In the genomic region with DNA sequence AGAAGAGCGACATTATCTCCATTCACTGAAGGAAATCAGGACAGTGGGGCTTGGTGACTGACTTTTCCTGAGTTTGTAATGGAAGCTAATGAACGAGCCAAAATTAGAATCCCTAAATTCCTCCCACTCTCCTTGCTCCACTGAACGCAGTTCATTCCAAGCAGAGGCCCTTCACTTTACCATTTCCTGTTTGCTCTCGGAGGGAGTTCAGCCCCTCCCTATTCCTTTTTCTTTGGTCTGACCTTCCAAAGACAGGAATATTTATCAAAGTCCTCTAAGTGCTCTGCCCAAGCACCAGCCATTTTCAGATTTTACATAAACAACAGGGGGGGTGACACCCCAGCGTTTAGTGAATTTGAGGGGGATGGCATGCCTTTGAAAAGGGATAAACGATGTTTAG, we compare ENCODE assay signal across 18 cellular contexts. TPM values are rescaled to one million over a fixed set of nuclear protein-coding genes. Genes with fewer than 3 reads are reported as not detected.
DNase-seq lines count a peak whose midpoint lies in the region; ATAC-seq and TF ChIP-seq lines count a peak whose summit lies in the region.
"Had no signal": no experiment of that assay in that cellular context is flagged by ENCODE, and none has a peak within 500 bp of the region (broad histone marks: within the 10 kb centered on the region; RNA-seq: fewer than 3 reads in every experiment).

No MANE protein-coding gene starts in this region.

- peak; percentile 12 for DNase-seq in Daoy (ENCODE audit: low read depth)
- DNase-seq in IMR-90, result no peak
- peak; percentile 53 for DNase-seq in fibroblast of pulmonary artery (ENCODE audit: low read depth)
- DNase-seq in mesothelial cell of epicardium (ENCODE audit: low spot score in 2 of 2, unreplicated experiment in 2 of 2), result no peak
- DNase-seq in activated effector memory CD4-positive, alpha-beta T cell treated with Interleukin-2 at 50 U/mL for 16 hours, result no peak
- no peak for DNase-seq in vagina (ENCODE audit: extremely low spot score in 2 of 2)
- DNase-seq in Karpas-422, result no peak
- DNase-seq: activated CD8-positive, alpha-beta T cell treated with anti-CD3 and anti-CD28 coated beads, Interleukin-2, amount 10 ng/mL, durations not matched to agents 7 days and 5 days; AML-193; dermis blood vessel endothelial cell; DMS 273 treated with DMSO at 0.1 percent for 48 hours; stimulated activated CD4-positive, alpha-beta T cell treated with anti-CD3 and anti-CD28 coated beads, Interleukin-1b, Interleukin-23, amount 100 ng/mL, for 48 hours had no signal

- no peak overlapping the region for H2BK5ac ChIP-seq in IMR-90 (ENCODE audit: low read depth, low read length, poor library complexity, severe bottlenecking)

- no peaks in the 10 kb centered on the region for H3K79me2 ChIP-seq in Karpas-422 (ENCODE audit: low read length)

- TF ChIP-seq POLR2A in IMR-90 (IDR thresholded peaks at IDR 0.05; ENCODE audit: low read depth, low read length) (no peak), vagina (IDR thresholded peaks at IDR 0.05) (no peak)

- no peak for TF ChIP-seq CTCF in IMR-90 (conservative IDR thresholded peaks at IDR 0.05; ENCODE audit: low read depth, low read length)
- TF ChIP-seq CTCF in fibroblast of pulmonary artery (IDR thresholded peaks at IDR 0.05; ENCODE audit: low read length, missing control alignments), result no peak
- TF ChIP-seq CTCF in mesothelial cell of epicardium (IDR thresholded peaks at IDR 0.05; ENCODE audit: unreplicated experiment), result no peak
- no peak for TF ChIP-seq CTCF in vagina (IDR thresholded peaks at IDR 0.05)

- no peak overlapping the region for H3K23ac ChIP-seq in IMR-90 (ENCODE audit: low read depth, low read length)

- no peak for TF ChIP-seq RAD21 in IMR-90 (IDR thresholded peaks at IDR 0.05; ENCODE audit: low read length)

- H3K9ac ChIP-seq in IMR-90 (ENCODE audit: low read depth, low read length) (no peak overlapping the region), Karpas-422 (ENCODE audit: low read length) (no peak overlapping the region)

- no peak overlapping the region for H2AK9ac ChIP-seq in IMR-90 (replicated peaks; ENCODE audit: low read depth, low read length, poor library complexity)

- in situ Hi-C loops in IMR-90 (cut with MboI; ENCODE audit: low sequenced_read_pairs), result no loop called here

- dilution Hi-C loops in IMR-90 (cut with HindIII; ENCODE audit: low sequenced_read_pairs, unreplicated experiment), result no loop called here

- H3K27ac ChIP-seq in IMR-90 (ENCODE audit: insufficient read depth, low read length) (no peak overlapping the region), vagina (no peak overlapping the region), Karpas-422 (ENCODE audit: low read length) (no peak overlapping the region)
- H3K27ac ChIP-seq: prostate gland, suprapubic skin had no signal

- H2AFZ ChIP-seq in IMR-90 (replicated peaks; ENCODE audit: low read length, poor library complexity) (no peak overlapping the region), Karpas-422 (ENCODE audit: low read length) (no peak overlapping the region)

- H4K5ac ChIP-seq in IMR-90 (ENCODE audit: low read depth, low read length), result no peak overlapping the region

- 7% methylated on average over 2 of the region's 6 CpGs; no CpG with 5 or more reads in 1 of the 2 experiments for WGBS in IMR-90 (ENCODE audit: extremely low coverage in 2 of 2, insufficient read length in 1 of 2), 2 experiments

- no peak overlapping the region for H3K4me3 ChIP-seq in IMR-90 (ENCODE audit: insufficient read depth, low read depth, low read length)
- no peak overlapping the region for H3K4me3 ChIP-seq in fibroblast of pulmonary artery (replicated peaks; ENCODE audit: low read depth, low read length)
- no peak overlapping the region for H3K4me3 ChIP-seq in vagina
- no peak overlapping the region for H3K4me3 ChIP-seq in Karpas-422 (ENCODE audit: low read length)
- H3K4me3 ChIP-seq: prostate gland, suprapubic skin had no signal

- no peaks in the 10 kb centered on the region for H3K27me3 Mint-ChIP-seq in mesothelial cell of epicardium (ENCODE audit: low read depth)

- H3K4me1 ChIP-seq in IMR-90 (ENCODE audit: control insufficient read depth, insufficient read depth, low read length) (no peaks in the 10 kb centered on the region), vagina (no peaks in the 10 kb centered on the region), Karpas-422 (ENCODE audit: low read length) (no peaks in the 10 kb centered on the region)
- H3K4me1 ChIP-seq: prostate gland, suprapubic skin had no signal

- ATAC-seq in IMR-90 (ENCODE audit: low read depth) (peak; percentile 51), GM19397 (IDR thresholded peaks at IDR 0.05; ENCODE audit: unreplicated experiment) (no peak)
- ATAC-seq: activated CD8-positive, alpha-beta T cell treated with anti-CD3 and anti-CD28 coated beads, Interleukin-2, amount 10 ng/mL, durations not matched to agents 7 days and 5 days; HCT116 had no signal

- H3K9me3 Mint-ChIP-seq in mesothelial cell of epicardium, result no peaks in the 10 kb centered on the region
- H3K9me3 Mint-ChIP-seq: activated T-helper 2 cell treated with anti-CD3 and anti-CD28 coated beads, Interferon-gamma antibody, Interleukin-2, Interleukin-4, amounts not matched to agents 10 μg/mL and 5 μg/mL and 100 μg/mL, durations not matched to agents 14 hours and 24 hours and 36 hours had no signal

- H3K27me3 ChIP-seq in IMR-90 (ENCODE audit: control insufficient read depth, insufficient read depth, low read length) (no peaks in the 10 kb centered on the region), vagina (no peaks in the 10 kb centered on the region), Karpas-422 (ENCODE audit: low read length) (no peaks in the 10 kb centered on the region)
- H3K27me3 ChIP-seq: suprapubic skin had no signal

- peak overlapping the region in 1 of 2 experiments; percentile 52; a peak in 1 of 4 replicates for H4K8ac ChIP-seq in IMR-90 (ENCODE audit: low read depth in 2 of 2, low read length in 2 of 2)

- H3K9me1 ChIP-seq in IMR-90 (ENCODE audit: insufficient read depth, low read length), result no peaks in the 10 kb centered on the region

- no peak overlapping the region for H3K14ac ChIP-seq in IMR-90 (replicated peaks; ENCODE audit: low read depth, low read length)

- no peak overlapping the region for H3K4me3 Mint-ChIP-seq in mesothelial cell of epicardium
- H3K4me3 Mint-ChIP-seq: activated CD8-positive, alpha-beta T cell treated with anti-CD3 and anti-CD28 coated beads, Interleukin-2, amount 10 ng/mL, durations not matched to agents 7 days and 5 days had no signal

- 0 out of 2 replicates have a peak overlapping the region, but pooled peaks have one; percentile 7 for H3K4me2 ChIP-seq in IMR-90 (ENCODE audit: low read depth, low read length)
- no peak overlapping the region for H3K4me2 ChIP-seq in Karpas-422 (ENCODE audit: low read depth, low read length, poor library complexity, severe bottlenecking)

- H3K36me3 ChIP-seq in IMR-90 (ENCODE audit: control insufficient read depth, insufficient read depth, low read length), result no peaks in the 10 kb centered on the region
- H3K36me3 ChIP-seq in vagina, result no peaks in the 10 kb centered on the region
- no peaks in the 10 kb centered on the region for H3K36me3 ChIP-seq in Karpas-422 (ENCODE audit: insufficient read depth, low read length)
- H3K36me3 ChIP-seq: prostate gland, suprapubic skin had no signal

- intact Hi-C loops in IMR-90 (cut with micrococcal nuclease), result no loop called here
- intact Hi-C loops in vagina (cut with DNase I), result no loop called here

- POLR2A ChIA-PET in IMR-90 (lab: Charles Lee; ENCODE audit: unreplicated experiment), result no interaction called here

- H4K91ac ChIP-seq in IMR-90 (ENCODE audit: insufficient read depth, low read depth, low read length), result no peak overlapping the region

- CTCF ChIA-PET in IMR-90 (lab: Yijun Ruan, JAX), result no interaction called here

- H3K9me2 ChIP-seq in Karpas-422 (replicated peaks; ENCODE audit: insufficient read depth, low read length), result no peaks in the 10 kb centered on the region

- no peak overlapping the region for H3K18ac ChIP-seq in IMR-90 (ENCODE audit: low read depth, low read length)

- no peaks in the 10 kb centered on the region for H3K36me3 Mint-ChIP-seq in mesothelial cell of epicardium

- H4K20me1 ChIP-seq in IMR-90 (ENCODE audit: insufficient read depth, low read length), result no peaks in the 10 kb centered on the region
- H4K20me1 ChIP-seq in Karpas-422 (ENCODE audit: insufficient read depth, low read depth, low read length), result no peaks in the 10 kb centered on the region

- H3K9me3 ChIP-seq in IMR-90 (ENCODE audit: control insufficient read depth, insufficient read depth, low read length) (no peaks in the 10 kb centered on the region), vagina (no peaks in the 10 kb centered on the region), Karpas-422 (ENCODE audit: low read length) (peaks cover 12% of the 10 kb centered on the region)
- H3K9me3 ChIP-seq: prostate gland, suprapubic skin had no signal

- H2BK20ac ChIP-seq in IMR-90 (ENCODE audit: low read depth, low read length), result no peak overlapping the region

- H3K27ac Mint-ChIP-seq in mesothelial cell of epicardium, result peak overlapping the region; percentile 11
- H3K27ac Mint-ChIP-seq: activated CD8-positive, alpha-beta T cell treated with anti-CD3 and anti-CD28 coated beads, Interleukin-2, amount 10 ng/mL, durations not matched to agents 7 days and 5 days; activated T-helper 2 cell treated with anti-CD3 and anti-CD28 coated beads, Interferon-gamma antibody, Interleukin-2, Interleukin-4, amounts not matched to agents 10 μg/mL and 5 μg/mL and 100 μg/mL, durations not matched to agents 14 hours and 24 hours and 36 hours had no signal

- H2AK5ac ChIP-seq in IMR-90 (ENCODE audit: low read depth, low read length), result no peak overlapping the region

- H3K79me1 ChIP-seq in IMR-90 (ENCODE audit: low read depth in 1 of 2, low read length in 2 of 2), result no peaks in the 10 kb centered on the region

- no peak overlapping the region for H3K4ac ChIP-seq in IMR-90 (ENCODE audit: low read depth, low read length)

- no peak overlapping the region for H2BK120ac ChIP-seq in IMR-90 (ENCODE audit: low read depth, low read length)

- peaks cover 19% of the 10 kb centered on the region for H3K4me1 Mint-ChIP-seq in mesothelial cell of epicardium

- no peak overlapping the region for H3K56ac ChIP-seq in IMR-90 (ENCODE audit: extremely low read depth, insufficient read depth, low read length)

- no peak overlapping the region for H2BK15ac ChIP-seq in IMR-90 (ENCODE audit: low read depth, low read length)

- no TSS peak for BruUV-seq in IMR-90 (replicated peaks; lab: Mats Ljungman, UMichigan)

TF ChIP-seq in IMR-90, 13 proteins besides CTCF, POLR2A, EP300 and RAD21 (continues in another document):
- TF ChIP-seq BHLHE40 (IDR thresholded peaks at IDR 0.05; ENCODE audit: low read depth, low read length) (no peak), FOS (IDR thresholded peaks at IDR 0.05; ENCODE audit: low read depth, low read length) (no peak), NFE2L2 (IDR thresholded peaks at IDR 0.05; ENCODE audit: low read depth, low read length) (no peak)

RNA-seq across cellular contexts. Expression of gene PTPRG, which starts 24.0 kb away (rescaled TPM):
- total RNA-seq in Daoy (2014; rRNA removed; shearing (Covaris generic)), result 5.2 and 9.1 TPM in 2 replicates
- total RNA-seq in IMR-90 (2012; rRNA removed) (24.7 and 31.0 TPM in 2 replicates), mesothelial cell of epicardium (33.2 to 40.4 TPM (median 36.3 TPM) in 3 replicates), vagina (47.6 TPM)
- polyA plus RNA-seq in IMR-90 (2012; rRNA removed), result 6.8 and 7.7 TPM in 2 replicates
- 3.8 and 7.2 TPM in 2 replicates for polyA plus RNA-seq in IMR-90 (2012; cell fraction: cytosol; rRNA removed)
- polyA plus RNA-seq in IMR-90 (2012; cell fraction: nucleus; rRNA removed; ENCODE audit: low replicate concordance), result 4.8 and 6.9 TPM in 2 replicates
- total RNA-seq in Karpas-422 (2014; rRNA removed; shearing (Covaris generic); ENCODE audit: low replicate concordance), result 0.47 TPM in 1 of 2 replicates, not detected in the other
- total RNA-seq: activated CD8-positive, alpha-beta T cell treated with anti-CD3 and anti-CD28 coated beads, Interleukin-2, amount 10 ng/mL, durations not matched to agents 7 days and 5 days; HT-29 had no signal

Comparison
In these comparisons a context has a peak if more than half of its experiments do, and no peak if none do; other contexts are left out.
1. DNase-seq: peak in Daoy (single experiment) and fibroblast of pulmonary artery (single experiment); none in IMR-90 (single experiment), mesothelial cell of epicardium (0 of 2), activated effector memory CD4-positive, alpha-beta T cell treated with Interleukin-2 at 50 U/mL for 16 hours (single experiment), vagina (0 of 2) and Karpas-422 (single experiment).